ENCODE assay signal across 33 cellular contexts in genomic region chr11:116342148-116342547, GRCh38.
"Had no signal": no experiment of that assay in that cellular context is flagged by ENCODE, and none has a peak within 500 bp of the region (broad histone marks: within the 10 kb centered on the region; RNA-seq: fewer than 3 reads in every experiment).

No MANE protein-coding gene starts in this region.

- H3K27ac Mint-ChIP-seq: activated CD4-positive, alpha-beta T cell treated with anti-CD3 and anti-CD28 coated beads, Interleukin-2, amount 10 ng/mL, durations not matched to agents 24 days and 14 days; activated CD8-positive, alpha-beta T cell treated with anti-CD3 and anti-CD28 coated beads for 36 hours; activated naive CD4-positive, alpha-beta T cell treated with anti-CD3 and anti-CD28 coated beads for 36 hours; activated naive CD4-positive, alpha-beta T cell treated with anti-CD3 and anti-CD28 coated beads, Interleukin-2, amount 50 U/mL, for 72 hours; activated T-helper 1 cell treated with anti-CD3 and anti-CD28 coated beads, Interleukin-12 subunit alpha, Interleukin-12 subunit beta, Interleukin-2, Interleukin-4 antibody, amounts not matched to agents 30 ng/mL and 10 ng/mL and 1 ng/mL, durations not matched to agents 14 hours and 24 hours and 36 hours had no signal

- H3K9me3 Mint-ChIP-seq: activated CD4-positive, alpha-beta T cell treated with anti-CD3 and anti-CD28 coated beads, Interleukin-2, amount 10 ng/mL, durations not matched to agents 24 days and 14 days; activated CD8-positive, alpha-beta T cell treated with anti-CD3 and anti-CD28 coated beads for 36 hours; activated naive CD4-positive, alpha-beta T cell treated with anti-CD3 and anti-CD28 coated beads for 36 hours had no signal

- H3K36me3 Mint-ChIP-seq: activated naive CD4-positive, alpha-beta T cell treated with anti-CD3 and anti-CD28 coated beads, Interleukin-2, amount 50 U/mL, for 72 hours had no signal

- H3K4me3 Mint-ChIP-seq: activated CD4-positive, alpha-beta T cell treated with anti-CD3 and anti-CD28 coated beads, Interleukin-2, amount 10 ng/mL, durations not matched to agents 24 days and 14 days; activated CD8-positive, alpha-beta T cell treated with anti-CD3 and anti-CD28 coated beads for 36 hours; activated naive CD4-positive, alpha-beta T cell treated with anti-CD3 and anti-CD28 coated beads for 36 hours; activated T-cell treated with anti-CD3 and anti-CD28 coated beads, Interleukin-2, amount 50 U/mL, for 4 hours; activated T-helper 1 cell treated with anti-CD3 and anti-CD28 coated beads, Interleukin-12 subunit alpha, Interleukin-12 subunit beta, Interleukin-2, Interleukin-4 antibody, amounts not matched to agents 30 ng/mL and 10 ng/mL and 1 ng/mL, durations not matched to agents 14 hours and 24 hours and 36 hours had no signal

- H3K4me2 ChIP-seq: PC-9 had no signal

- H3K4me1 Mint-ChIP-seq: activated CD4-positive, alpha-beta T cell treated with anti-CD3 and anti-CD28 coated beads, Interleukin-2, amount 10 ng/mL, durations not matched to agents 24 days and 14 days had no signal

- H3K36me3 ChIP-seq: adrenal gland, breast epithelium, MG63, WERI-Rb-1 had no signal

- H3K27ac ChIP-seq: adrenal gland, body of pancreas, breast epithelium, PC-9, WERI-Rb-1 had no signal

- ATAC-seq: activated CD8-positive, alpha-beta T cell treated with anti-CD3 and anti-CD28 coated beads for 36 hours; activated naive CD4-positive, alpha-beta T cell treated with anti-CD3 and anti-CD28 coated beads, Interleukin-2, amount 50 U/mL, for 72 hours; activated T-cell treated with anti-CD3 and anti-CD28 coated beads, Interleukin-2, amount 50 U/mL, for 4 hours; body of pancreas had no signal

- H3K27me3 ChIP-seq: adrenal gland, body of pancreas, breast epithelium, MG63 had no signal

- H3K4me1 ChIP-seq: adrenal gland, body of pancreas, breast epithelium had no signal

- H3K27me3 Mint-ChIP-seq: activated CD4-positive, alpha-beta T cell treated with anti-CD3 and anti-CD28 coated beads, Interleukin-2, amount 10 ng/mL, durations not matched to agents 24 days and 14 days; activated CD8-positive, alpha-beta T cell treated with anti-CD3 and anti-CD28 coated beads for 36 hours had no signal

- H3K9me3 ChIP-seq: adrenal gland, body of pancreas, MG63 had no signal

- DNase-seq: activated CD4-positive, alpha-beta T cell treated with anti-CD3 and anti-CD28 coated beads, Interleukin-2, amount 10 ng/mL, durations not matched to agents 24 days and 14 days; activated CD4-positive, alpha-beta T cell treated with anti-CD3 and anti-CD28 coated beads, Interleukin-2, amount 50 U/mL, for 4 hours; activated CD8-positive, alpha-beta memory T cell treated with anti-CD3 and anti-CD28 coated beads, Interleukin-2, amount 50 U/mL, for 4 hours; activated CD8-positive, alpha-beta T cell treated with anti-CD3 and anti-CD28 coated beads for 36 hours; activated gamma-delta T cell treated with Interleukin-2 at 50 U/mL for 16 hours; activated naive CD4-positive, alpha-beta T cell treated with anti-CD3 and anti-CD28 coated beads for 36 hours; activated T-cell treated with anti-CD3 and anti-CD28 coated beads for 4 hours; activated T-cell treated with anti-CD3 and anti-CD28 coated beads, Interleukin-2, amount 50 U/mL, for 4 hours; body of pancreas; caudate nucleus; cerebellar nuclear complex; Karpas-422; KBM-7; MG63; NCI-H1048; NCI-H1105 treated with DMSO at 0.1 percent for 48 hours; NCI-H1436; NCI-H1694; NCI-H1930; NCI-H2081 treated with DMSO at 0.1 percent for 48 hours; NCI-H345; NCI-H510A; NCI-H526; NCI-H748 treated with DMSO at 0.1 percent for 48 hours; Right ventricle myocardium superior; SW 1271; T1000; WERI-Rb-1 had no signal

- H3K4me3 ChIP-seq: adrenal gland, body of pancreas, breast epithelium, MG63, PC-9 had no signal

- H2AFZ ChIP-seq: PC-9 had no signal
